In genomic region chr15:90845201-90845949, GRCh38 we compare ENCODE assay signal across 9 cellular contexts. TPM values are rescaled to one million over a fixed set of nuclear protein-coding genes. Genes with fewer than 3 reads are reported as not detected.
DNase-seq lines count a peak whose midpoint lies in the region; ATAC-seq, FAIRE-seq and TF ChIP-seq lines count a peak whose summit lies in the region.
"Had no signal": no experiment of that assay in that cellular context is flagged by ENCODE, and none has a peak within 500 bp of the region (broad histone marks: within the 10 kb centered on the region; RNA-seq: fewer than 3 reads in every experiment).

No MANE protein-coding gene starts in this region.

- peak overlapping the region in 1 of 8 donors; percentile 24 for H3K4me3 ChIP-seq in spleen
- H3K4me3 ChIP-seq: SK-N-MC had no signal

- TF ChIP-seq CTCF in spleen (IDR thresholded peaks at IDR 0.05 in 8 of 11, conservative IDR thresholded peaks at IDR 0.05 in 3 of 11): no peak

- no peak for TF ChIP-seq POLR2A in spleen (IDR thresholded peaks at IDR 0.05)

- H3K9me3 Mint-ChIP-seq in effector memory CD8-positive, alpha-beta T cell: no peaks in the 10 kb centered on the region

- peak overlapping the region in 1 of 2 donors; percentile 60 for H3K27ac Mint-ChIP-seq in effector memory CD8-positive, alpha-beta T cell

- H3K27ac ChIP-seq in spleen: peak overlapping the region in 7 of 8 donors; percentile 63 to 91 (median 78)
- H3K27ac ChIP-seq: SK-N-MC had no signal

- no peaks in the 10 kb centered on the region for H3K27me3 Mint-ChIP-seq in effector memory CD8-positive, alpha-beta T cell

- no peak overlapping the region for H3K4me3 Mint-ChIP-seq in effector memory CD8-positive, alpha-beta T cell

- peaks cover 0 to 25% (median 14%) of the 10 kb centered on the region in 6 donors for H3K4me1 ChIP-seq in spleen

- H3K36me3 ChIP-seq in spleen: no peaks in the 10 kb centered on the region

- H3K4me1 Mint-ChIP-seq in effector memory CD8-positive, alpha-beta T cell (ENCODE audit: low read depth in 2 of 2): peaks cover 0 to 4% of the 10 kb centered on the region in 2 donors

- H3K27me3 ChIP-seq in spleen (replicated peaks in 1 of 7): no peaks in the 10 kb centered on the region

- WGBS in spleen, 5 donors: 56 to 89% (median 64%) methylated on average over 5 to 9 of the region's 9 CpGs

- intact Hi-C loops in spleen (cut with DNase I; ENCODE audit: low total_unique reads): no loop called here

- DNase-seq in CD1c-positive myeloid dendritic cell (ENCODE audit: extremely low spot score): peak; percentile 88
- peak; percentile 84 for DNase-seq in RCC 7860 (ENCODE audit: low spot score)
- no peak for DNase-seq in effector memory CD8-positive, alpha-beta T cell
- DNase-seq in spleen: peak; percentile 81
- no peak for DNase-seq in T-helper 9 cell
- no peak for DNase-seq in activated gamma-delta T cell (lab: John Stamatoyannopoulos, UW)

- FAIRE-seq in RCC 7860 (lab: Jason Lieb, UNC): peak; percentile 76

- no peaks in the 10 kb centered on the region for H3K36me3 Mint-ChIP-seq in effector memory CD8-positive, alpha-beta T cell (ENCODE audit: insufficient read depth)

- ATAC-seq in GM18873 (IDR thresholded peaks at IDR 0.05; ENCODE audit: low FRiP score, unreplicated experiment) (peak; percentile 74), HG03095 (IDR thresholded peaks at IDR 0.05; ENCODE audit: unreplicated experiment) (peak; percentile 80)
- peak; percentile 81 for ATAC-seq in effector memory CD8-positive, alpha-beta T cell (replicated peaks)

- H3K9me3 ChIP-seq in spleen: no peaks in the 10 kb centered on the region

RNA-seq across cellular contexts. Expression of gene FURIN, which starts 23.0 kb away (rescaled TPM):
- 100 to 1,000 TPM in 2 of 7 donors, 10 to 100 TPM in 5; 62.0 to 139 (median 86.8) TPM for total RNA-seq in spleen
- 10 to 100 TPM in 2 of 3 donors, 1 to 10 TPM in 1; 10.0 to 33.3 (median 10.9) TPM for polyA plus RNA-seq in spleen

RNA-seq across cellular contexts. Expression of gene FES, which starts 38.9 kb away (rescaled TPM):
- 100 to 1,000 TPM; 150 to 369 (median 272) TPM for total RNA-seq in spleen
- 100 to 1,000 TPM in 1 of 3 donors, 10 to 100 TPM in 2; 39.5 to 176 (median 89.2) TPM for polyA plus RNA-seq in spleen

RNA-seq across cellular contexts. Expression of gene MAN2A2, which starts 57.7 kb away (rescaled TPM):
- total RNA-seq in spleen: 100 to 1,000 TPM; 105 to 167 (median 120) TPM
- polyA plus RNA-seq in spleen: 10 to 100 TPM; 13.7 to 46.1 (median 24.0) TPM

Comparison
In these comparisons a context has a peak if more than half of its experiments do, and no peak if none do; other contexts are left out.
1. DNase-seq: peak in CD1c-positive myeloid dendritic cell (single experiment), RCC 7860 (single experiment) and spleen (single experiment); none in effector memory CD8-positive, alpha-beta T cell (0 of 3), T-helper 9 cell (single experiment) and activated gamma-delta T cell (single experiment).
2. Peak in every context shown above with its lines, with median percentiles within 50 percentile points of each other: ATAC-seq.